9 cellular contexts compared by ENCODE assay signal in genomic region chr1:1326075-1326605, GRCh38. TPM values are rescaled to one million over a fixed set of nuclear protein-coding genes. Genes with fewer than 3 reads are reported as not detected.
DNase-seq lines count a peak whose midpoint lies in the region; ATAC-seq and TF ChIP-seq lines count a peak whose summit lies in the region.
"Had no signal": no experiment of that assay in that cellular context is flagged by ENCODE, and none has a peak within 500 bp of the region (broad histone marks: within the 10 kb centered on the region; RNA-seq: fewer than 3 reads in every experiment).

No MANE protein-coding gene starts in this region.

- H3K36me3 Mint-ChIP-seq in endothelial cell (ENCODE audit: low read depth, unreplicated experiment): peaks cover 14% of the 10 kb centered on the region

- H3K9me2 ChIP-seq in HCT116 (ENCODE audit: insufficient read depth): no peaks in the 10 kb centered on the region

- WGBS in psoas muscle, 3 donors: 39 to 45% (median 41%) methylated on average over 8 of the region's 8 CpGs

- peak overlapping the region; percentile 69 to 87 for H3K4me3 ChIP-seq in HCT116 (replicated peaks in 1 of 2; ENCODE audit: low read depth in 1 of 2, low read length in 2 of 2)
- H3K4me3 ChIP-seq in psoas muscle: peak overlapping the region; percentile 87

- H3K4me3 Mint-ChIP-seq in endothelial cell (ENCODE audit: unreplicated experiment): peak overlapping the region; percentile 86

- CTCF ChIA-PET in HCT116 (lab: Charles Lee) (no interaction called here), RWPE1 (lab: Yijun Ruan, JAX) (interaction anchor here (0.5 to 1.5 kb wide), 4 partner anchors 17 to 387 kb away, joined by 3 to 4 read pairs (median 3); no protein-coding TSS in a partner anchor)

- H3K4me1 ChIP-seq in HCT116 (ENCODE audit: control insufficient read depth in 1 of 2, insufficient read depth in 2 of 2, low read length in 2 of 2): peaks cover 18 to 28% of the 10 kb centered on the region in 2 experiments
- peaks cover 51% of the 10 kb centered on the region for H3K4me1 ChIP-seq in psoas muscle

- peak overlapping the region; percentile 96 for H3K9ac ChIP-seq in HCT116 (ENCODE audit: low read length)

- H2AFZ ChIP-seq in HCT116 (ENCODE audit: low read depth, low read length, poor library complexity, severe bottlenecking): no peak overlapping the region

- BruUV-seq in HCT116 (replicated peaks; lab: Mats Ljungman, UMichigan): TSS peak; percentile 45

- POLR2A ChIA-PET in HCT116 (lab: Charles Lee): no interaction called here
- POLR2A ChIA-PET in RWPE1 (lab: Yijun Ruan, JAX; ENCODE audit: low non-redundant PET): interaction anchor here (1.0 kb wide), 1 partner anchor 44 kb away, joined by 4 read pairs; no protein-coding TSS in a partner anchor

- H3K27ac Mint-ChIP-seq in endothelial cell (ENCODE audit: unreplicated experiment): no peak overlapping the region

- peaks cover 23% of the 10 kb centered on the region for H3K27me3 Mint-ChIP-seq in endothelial cell (ENCODE audit: unreplicated experiment)

- H3K36me3 ChIP-seq in HCT116 (ENCODE audit: control insufficient read depth in 1 of 2, insufficient read depth in 2 of 2, low read length in 2 of 2) (peaks cover 0 to 4% of the 10 kb centered on the region in 2 experiments; a peak in 2 of 4 replicates), psoas muscle (ENCODE audit: insufficient read depth in 1 of 2, low read depth in 1 of 2) (peaks cover 0 to 25% of the 10 kb centered on the region in 2 donors)

- peak overlapping the region; percentile 80; the same call in 1 of the 2 replicates for H3K27ac ChIP-seq in HCT116 (ENCODE audit: low read depth, low read length)
- H3K27ac ChIP-seq in RWPE1: peak overlapping the region; percentile 89
- peak overlapping the region; percentile 88 for H3K27ac ChIP-seq in psoas muscle

- no peak for ATAC-seq in HCT116
- ATAC-seq in psoas muscle: no peak
- ATAC-seq in omental fat pad (ENCODE audit: low FRiP score): no peak
- ATAC-seq in GM18868 (IDR thresholded peaks at IDR 0.05; ENCODE audit: unreplicated experiment): no peak

- H3K9me3 ChIP-seq in HCT116 (ENCODE audit: control insufficient read depth in 1 of 2, insufficient read depth in 1 of 2, low read depth in 1 of 2, low read length in 2 of 2): no peaks in the 10 kb centered on the region
- H3K9me3 ChIP-seq in psoas muscle: no peaks in the 10 kb centered on the region

- H4K20me1 ChIP-seq in HCT116 (ENCODE audit: insufficient read depth): peaks cover 1% of the 10 kb centered on the region; the same call in 1 of the 2 replicates

- RAD21 ChIA-PET in HCT116 (lab: Charles Lee; ENCODE audit: low non-redundant PET in 1 of 2, low total read pairs in 2 of 2, uncharacterized antibody in 2 of 2, unreplicated experiment in 2 of 2): no interaction called here

- TF ChIP-seq CTCF in HCT116 (IDR thresholded peaks at IDR 0.05 in 2 of 3, conservative IDR thresholded peaks at IDR 0.05 in 1 of 3; ENCODE audit: borderline replicate concordance in 1 of 3, insufficient read depth in 1 of 3, low read depth in 2 of 3, low read length in 2 of 3) (no peak), RWPE1 (conservative IDR thresholded peaks at IDR 0.05; ENCODE audit: low read depth) (no peak), endothelial cell (IDR thresholded peaks at IDR 0.05; ENCODE audit: unreplicated experiment) (no peak), psoas muscle (IDR thresholded peaks at IDR 0.05) (no peak), omental fat pad (IDR thresholded peaks at IDR 0.05) (no peak)

- peak overlapping the region; percentile 76 for H3K4me2 ChIP-seq in HCT116 (ENCODE audit: low read length)

- H3K27me3 ChIP-seq in HCT116 (ENCODE audit: insufficient read depth, low read length) (no peaks in the 10 kb centered on the region), psoas muscle (ENCODE audit: insufficient read depth in 3 of 3, low read length in 2 of 3) (no peaks in the 10 kb centered on the region)

- TF ChIP-seq RAD21 in HCT116 (IDR thresholded peaks at IDR 0.05; ENCODE audit: low read depth): no peak

- DNase-seq in HCT116 (ENCODE audit: low read depth, low spot score) (no peak), RWPE1 (ENCODE audit: low spot score) (no peak), endothelial cell (ENCODE audit: low spot score) (no peak), psoas muscle (no peak), omental fat pad (ENCODE audit: low spot score) (no peak), NCI-H2227 treated with DMSO at 0.1 percent for 48 hours (lab: John Stamatoyannopoulos, UW) (no peak)
- DNase-seq: retina had no signal

- TF ChIP-seq POLR2A in HCT116 (IDR thresholded peaks at IDR 0.05; ENCODE audit: borderline replicate concordance, extremely low read depth, insufficient read depth, insufficient read length): no peak

- H3K9me3 Mint-ChIP-seq in endothelial cell (ENCODE audit: unreplicated experiment): no peaks in the 10 kb centered on the region

- intact Hi-C loops in HCT116 (cut with micrococcal nuclease): no loop called here
- intact Hi-C loops in psoas muscle (cut with DNase I): no loop called here

- peaks cover 47% of the 10 kb centered on the region for H3K79me2 ChIP-seq in HCT116 (ENCODE audit: insufficient read depth, low read length)

- H3K4me1 Mint-ChIP-seq in endothelial cell (ENCODE audit: unreplicated experiment): peaks cover 16% of the 10 kb centered on the region

TF ChIP-seq in HCT116, 20 proteins besides CTCF, POLR2A, EP300 and RAD21 (continues in another document):
- TF ChIP-seq SIN3A (IDR thresholded peaks at IDR 0.05; ENCODE audit: low read depth) (no peak), ELF1 (IDR thresholded peaks at IDR 0.05; ENCODE audit: borderline replicate concordance, low read depth) (no peak), POLR2AphosphoS5 (IDR thresholded peaks at IDR 0.05; ENCODE audit: low read depth, low read length) (no peak)
- TF ChIP-seq, protein P1, sequence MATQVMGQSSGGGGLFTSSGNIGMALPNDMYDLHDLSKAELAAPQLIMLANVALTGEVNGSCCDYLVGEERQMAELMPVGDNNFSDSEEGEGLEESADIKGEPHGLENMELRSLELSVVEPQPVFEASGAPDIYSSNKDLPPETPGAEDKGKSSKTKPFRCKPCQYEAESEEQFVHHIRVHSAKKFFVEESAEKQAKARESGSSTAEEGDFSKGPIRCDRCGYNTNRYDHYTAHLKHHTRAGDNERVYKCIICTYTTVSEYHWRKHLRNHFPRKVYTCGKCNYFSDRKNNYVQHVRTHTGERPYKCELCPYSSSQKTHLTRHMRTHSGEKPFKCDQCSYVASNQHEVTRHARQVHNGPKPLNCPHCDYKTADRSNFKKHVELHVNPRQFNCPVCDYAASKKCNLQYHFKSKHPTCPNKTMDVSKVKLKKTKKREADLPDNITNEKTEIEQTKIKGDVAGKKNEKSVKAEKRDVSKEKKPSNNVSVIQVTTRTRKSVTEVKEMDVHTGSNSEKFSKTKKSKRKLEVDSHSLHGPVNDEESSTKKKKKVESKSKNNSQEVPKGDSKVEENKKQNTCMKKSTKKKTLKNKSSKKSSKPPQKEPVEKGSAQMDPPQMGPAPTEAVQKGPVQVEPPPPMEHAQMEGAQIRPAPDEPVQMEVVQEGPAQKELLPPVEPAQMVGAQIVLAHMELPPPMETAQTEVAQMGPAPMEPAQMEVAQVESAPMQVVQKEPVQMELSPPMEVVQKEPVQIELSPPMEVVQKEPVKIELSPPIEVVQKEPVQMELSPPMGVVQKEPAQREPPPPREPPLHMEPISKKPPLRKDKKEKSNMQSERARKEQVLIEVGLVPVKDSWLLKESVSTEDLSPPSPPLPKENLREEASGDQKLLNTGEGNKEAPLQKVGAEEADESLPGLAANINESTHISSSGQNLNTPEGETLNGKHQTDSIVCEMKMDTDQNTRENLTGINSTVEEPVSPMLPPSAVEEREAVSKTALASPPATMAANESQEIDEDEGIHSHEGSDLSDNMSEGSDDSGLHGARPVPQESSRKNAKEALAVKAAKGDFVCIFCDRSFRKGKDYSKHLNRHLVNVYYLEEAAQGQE (IDR thresholded peaks at IDR 0.05; ENCODE audit: low read depth): no peak

RNA-seq across cellular contexts. Expression of gene CPTP, which starts 1.5 kb away (rescaled TPM):
- 16.3 TPM for total RNA-seq in HCT116 (2021; ENCODE audit: unreplicated experiment)
- polyA plus RNA-seq in HCT116 (2012): 11.2 and 13.9 TPM in 2 replicates
- 26.0 TPM for total RNA-seq in endothelial cell (ENCODE audit: unreplicated experiment)
- 10 to 100 TPM; 18.2 to 39.5 (median 23.8) TPM for total RNA-seq in psoas muscle
- 10 to 100 TPM; 31.3 to 38.1 (median 33.4) TPM for polyA plus RNA-seq in psoas muscle
- total RNA-seq in omental fat pad: 10 to 100 TPM in 2 of 4 donors, 1 to 10 TPM in 2; 8.5 to 18.6 (median 11.5) TPM

RNA-seq across cellular contexts. Expression of gene INTS11, which starts 1.7 kb away (rescaled TPM):
- total RNA-seq in HCT116 (2021; ENCODE audit: unreplicated experiment) (161 TPM), endothelial cell (ENCODE audit: unreplicated experiment) (104 TPM), psoas muscle (10 to 100 TPM; 55.6 to 80.8 (median 64.0) TPM), omental fat pad (100 to 1,000 TPM in 1 of 4 donors, 10 to 100 TPM in 3; 71.9 to 103 (median 86.2) TPM)
- polyA plus RNA-seq in HCT116 (2012): 161 and 165 TPM in 2 replicates
- 10 to 100 TPM; 71.2 to 72.7 (median 71.8) TPM for polyA plus RNA-seq in psoas muscle

RNA-seq across cellular contexts. Expression of gene TAS1R3, which starts 4.9 kb away (rescaled TPM):
- total RNA-seq in HCT116 (2021; ENCODE audit: unreplicated experiment) (0.07 TPM), endothelial cell (ENCODE audit: unreplicated experiment) (1.2 TPM), psoas muscle (under 1 TPM in 3 of 4 donors, not detected in 1; 0.06 to 0.10 (median 0.06) TPM), omental fat pad (under 1 TPM; 0.12 to 0.32 (median 0.16) TPM)
- polyA plus RNA-seq in HCT116 (2012): 0.33 and 0.37 TPM in 2 replicates
- under 1 TPM; 0.08 to 0.25 (median 0.18) TPM for polyA plus RNA-seq in psoas muscle
- total RNA-seq: H4 had no signal

RNA-seq across cellular contexts. Expression of gene PUSL1, which starts 17.7 kb away (rescaled TPM):
- total RNA-seq in HCT116 (2021; ENCODE audit: unreplicated experiment): 47.2 TPM
- polyA plus RNA-seq in HCT116 (2012): 29.8 and 33.2 TPM in 2 replicates
- 14.0 TPM for total RNA-seq in endothelial cell (ENCODE audit: unreplicated experiment)
- total RNA-seq in psoas muscle: 1 to 10 TPM; 3.7 to 7.3 (median 5.8) TPM
- 1 to 10 TPM; 7.9 to 9.1 (median 9.0) TPM for polyA plus RNA-seq in psoas muscle
- 10 to 100 TPM; 15.7 to 26.0 (median 17.5) TPM for total RNA-seq in omental fat pad

RNA-seq across cellular contexts. Expression of gene ACAP3, which starts 18.4 kb away (rescaled TPM):
- 38.8 TPM for total RNA-seq in HCT116 (2021; ENCODE audit: unreplicated experiment)
- polyA plus RNA-seq in HCT116 (2012): 28.8 and 32.5 TPM in 2 replicates
- total RNA-seq in endothelial cell (ENCODE audit: unreplicated experiment): 54.0 TPM
- total RNA-seq in psoas muscle: 10 to 100 TPM; 20.8 to 32.0 (median 26.3) TPM
- 10 to 100 TPM; 14.7 to 23.7 (median 15.5) TPM for polyA plus RNA-seq in psoas muscle
- 10 to 100 TPM; 19.2 to 41.8 (median 38.1) TPM for total RNA-seq in omental fat pad
